In the genomic region with DNA sequence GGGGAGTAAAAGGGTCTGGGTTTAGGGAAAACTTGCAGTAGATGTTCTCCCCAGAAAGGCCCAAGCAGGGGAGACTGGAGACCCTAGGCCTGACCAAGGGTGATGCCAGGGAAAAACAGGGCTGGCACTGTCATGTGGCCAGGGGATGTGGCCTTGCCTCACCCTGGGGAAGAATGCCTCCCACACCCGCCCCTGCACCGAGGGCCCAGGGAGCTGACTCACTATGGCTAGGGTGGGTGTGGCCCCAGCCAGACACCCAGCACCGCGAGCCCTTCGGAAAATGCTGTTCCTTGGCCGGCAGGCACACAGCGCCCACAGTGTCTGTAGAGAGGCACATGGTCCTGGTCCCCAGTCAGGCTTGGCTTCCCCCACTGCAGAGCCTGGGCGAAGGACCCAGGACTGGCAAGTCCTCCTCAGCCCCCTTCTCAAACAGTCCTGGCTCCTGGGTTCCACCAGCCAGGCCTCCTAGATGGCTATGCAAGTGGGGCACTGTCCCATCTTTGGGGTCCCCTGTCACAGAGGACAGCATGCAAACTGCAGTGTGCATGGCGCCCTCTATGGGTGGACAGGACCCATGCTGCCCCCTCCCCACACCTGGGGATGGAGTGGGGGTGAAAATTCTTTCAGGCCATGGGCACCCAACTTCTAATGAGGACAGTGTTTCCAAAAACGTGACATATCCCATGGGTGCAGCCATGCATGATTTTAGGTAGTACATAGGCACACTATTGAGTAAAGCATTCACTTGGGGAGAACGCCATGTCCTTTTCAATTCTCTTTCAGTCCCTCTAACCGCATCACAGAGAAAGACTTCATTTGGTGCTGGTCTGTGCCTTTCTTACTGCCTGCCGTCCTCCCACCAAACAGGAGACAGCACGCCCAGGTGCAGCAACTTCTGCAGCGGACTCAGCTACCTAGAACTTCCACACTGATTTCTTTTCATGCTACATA, we compare ENCODE assay signal across 9 cellular contexts. TPM values are rescaled to one million over a fixed set of nuclear protein-coding genes. Genes with fewer than 3 reads are reported as not detected.
A peak's percentile ranks its signal among the peaks of the same experiment; 100 is the strongest.
DNase-seq lines count a peak whose midpoint lies in the region; ATAC-seq and TF ChIP-seq lines count a peak whose summit lies in the region.
"Had no signal": no experiment of that assay in that cellular context is flagged by ENCODE, and none has a peak within 500 bp of the region (broad histone marks: within the 10 kb centered on the region; RNA-seq: fewer than 3 reads in every experiment).

No MANE protein-coding gene starts in this region.

- H3K4me3 Mint-ChIP-seq in activated CD4-positive, alpha-beta T cell treated with anti-CD3 and anti-CD28 coated beads, Interleukin-2, amount 10 ng/mL, durations not matched to agents 24 days and 14 days: no peak overlapping the region
- H3K4me3 Mint-ChIP-seq in chondrocyte (ENCODE audit: unreplicated experiment) (no peak overlapping the region), neural crest cell (no peak overlapping the region)
- no peak overlapping the region for H3K4me3 Mint-ChIP-seq in effector memory CD8-positive, alpha-beta T cell

- peaks cover 4% of the 10 kb centered on the region for H3K4me1 Mint-ChIP-seq in activated CD4-positive, alpha-beta T cell treated with anti-CD3 and anti-CD28 coated beads, Interleukin-2, amount 10 ng/mL, durations not matched to agents 24 days and 14 days
- H3K4me1 Mint-ChIP-seq in chondrocyte (ENCODE audit: low read depth): peaks cover 13% of the 10 kb centered on the region
- no peaks in the 10 kb centered on the region for H3K4me1 Mint-ChIP-seq in neural crest cell
- peaks cover 0 to 1% of the 10 kb centered on the region in 2 donors for H3K4me1 Mint-ChIP-seq in effector memory CD8-positive, alpha-beta T cell (ENCODE audit: low read depth in 2 of 2)

- H3K9me3 Mint-ChIP-seq in activated CD4-positive, alpha-beta T cell treated with anti-CD3 and anti-CD28 coated beads, Interleukin-2, amount 10 ng/mL, durations not matched to agents 24 days and 14 days: no peaks in the 10 kb centered on the region
- H3K9me3 Mint-ChIP-seq in chondrocyte (ENCODE audit: low read depth) (no peaks in the 10 kb centered on the region), neural crest cell (no peaks in the 10 kb centered on the region)
- H3K9me3 Mint-ChIP-seq in effector memory CD8-positive, alpha-beta T cell: no peaks in the 10 kb centered on the region

- no peak for ATAC-seq in effector memory CD8-positive, alpha-beta T cell (replicated peaks)
- no peak for ATAC-seq in GM21528 (IDR thresholded peaks at IDR 0.05; ENCODE audit: low FRiP score, unreplicated experiment)

- no peak overlapping the region for H3K27ac Mint-ChIP-seq in activated CD4-positive, alpha-beta T cell treated with anti-CD3 and anti-CD28 coated beads, Interleukin-2, amount 10 ng/mL, durations not matched to agents 24 days and 14 days
- H3K27ac Mint-ChIP-seq in chondrocyte (ENCODE audit: unreplicated experiment) (peak overlapping the region; percentile 5), neural crest cell (ENCODE audit: unreplicated experiment) (no peak overlapping the region)
- no peak overlapping the region for H3K27ac Mint-ChIP-seq in effector memory CD8-positive, alpha-beta T cell

- no peaks in the 10 kb centered on the region for H3K36me3 Mint-ChIP-seq in activated CD4-positive, alpha-beta T cell treated with anti-CD3 and anti-CD28 coated beads, Interleukin-2, amount 10 ng/mL, durations not matched to agents 24 days and 14 days (ENCODE audit: low read depth)
- H3K36me3 Mint-ChIP-seq in chondrocyte (ENCODE audit: low read depth) (peaks cover 2% of the 10 kb centered on the region), neural crest cell (ENCODE audit: low read depth) (peaks cover 6% of the 10 kb centered on the region)
- no peaks in the 10 kb centered on the region for H3K36me3 Mint-ChIP-seq in effector memory CD8-positive, alpha-beta T cell (ENCODE audit: insufficient read depth)

- DNase-seq in activated CD4-positive, alpha-beta T cell treated with anti-CD3 and anti-CD28 coated beads, Interleukin-2, amount 10 ng/mL, durations not matched to agents 24 days and 14 days: peak; percentile 66
- DNase-seq in activated CD4-positive, alpha-beta T cell treated with anti-CD3 and anti-CD28 coated beads for 4 hours: no peak
- DNase-seq in NAMALWA (ENCODE audit: low spot score) (peak; percentile 41), chondrocyte (ENCODE audit: low spot score) (no peak), neural crest cell (ENCODE audit: low read depth, low spot score) (peak; percentile 24), NCI-H1436 (lab: John Stamatoyannopoulos, UW) (no peak)
- DNase-seq in effector memory CD8-positive, alpha-beta T cell: no peak
- DNase-seq: right lobe of liver had no signal

- H3K27me3 Mint-ChIP-seq in activated CD4-positive, alpha-beta T cell treated with anti-CD3 and anti-CD28 coated beads, Interleukin-2, amount 10 ng/mL, durations not matched to agents 24 days and 14 days: no peaks in the 10 kb centered on the region
- H3K27me3 Mint-ChIP-seq in chondrocyte (ENCODE audit: low read depth): no peaks in the 10 kb centered on the region
- no peaks in the 10 kb centered on the region for H3K27me3 Mint-ChIP-seq in neural crest cell (ENCODE audit: low read depth)
- no peaks in the 10 kb centered on the region for H3K27me3 Mint-ChIP-seq in effector memory CD8-positive, alpha-beta T cell

- intact Hi-C loops in activated CD4-positive, alpha-beta T cell treated with anti-CD3 and anti-CD28 coated beads, Interleukin-2, amount 10 ng/mL, durations not matched to agents 24 days and 14 days (cut with micrococcal nuclease): no loop called here

- TF ChIP-seq CTCF in chondrocyte (IDR thresholded peaks at IDR 0.05) (peak; percentile 74), neural crest cell (conservative IDR thresholded peaks at IDR 0.05) (peak; percentile 57)

RNA-seq across cellular contexts. Expression of a gene that starts 15.2 kb away (rescaled TPM):
- total RNA-seq in activated CD4-positive, alpha-beta T cell treated with anti-CD3 and anti-CD28 coated beads, Interleukin-2, amount 10 ng/mL, durations not matched to agents 24 days and 14 days: 1.2 and 2.6 TPM in 2 replicates
- total RNA-seq in chondrocyte (0.33 to 0.92 TPM (median 0.37 TPM) in 3 replicates), neural crest cell (6.5 and 8.6 TPM in 2 replicates)

Comparison
In these comparisons a context has a peak if more than half of its experiments do, and no peak if none do; other contexts are left out.
1. DNase-seq: peak in activated CD4-positive, alpha-beta T cell treated with anti-CD3 and anti-CD28 coated beads, Interleukin-2, amount 10 ng/mL, durations not matched to agents 24 days and 14 days (single experiment), NAMALWA (single experiment) and neural crest cell (single experiment); none in activated CD4-positive, alpha-beta T cell treated with anti-CD3 and anti-CD28 coated beads for 4 hours (0 of 2), chondrocyte (single experiment), NCI-H1436 (single experiment) and effector memory CD8-positive, alpha-beta T cell (0 of 3).